In the genomic region with DNA sequence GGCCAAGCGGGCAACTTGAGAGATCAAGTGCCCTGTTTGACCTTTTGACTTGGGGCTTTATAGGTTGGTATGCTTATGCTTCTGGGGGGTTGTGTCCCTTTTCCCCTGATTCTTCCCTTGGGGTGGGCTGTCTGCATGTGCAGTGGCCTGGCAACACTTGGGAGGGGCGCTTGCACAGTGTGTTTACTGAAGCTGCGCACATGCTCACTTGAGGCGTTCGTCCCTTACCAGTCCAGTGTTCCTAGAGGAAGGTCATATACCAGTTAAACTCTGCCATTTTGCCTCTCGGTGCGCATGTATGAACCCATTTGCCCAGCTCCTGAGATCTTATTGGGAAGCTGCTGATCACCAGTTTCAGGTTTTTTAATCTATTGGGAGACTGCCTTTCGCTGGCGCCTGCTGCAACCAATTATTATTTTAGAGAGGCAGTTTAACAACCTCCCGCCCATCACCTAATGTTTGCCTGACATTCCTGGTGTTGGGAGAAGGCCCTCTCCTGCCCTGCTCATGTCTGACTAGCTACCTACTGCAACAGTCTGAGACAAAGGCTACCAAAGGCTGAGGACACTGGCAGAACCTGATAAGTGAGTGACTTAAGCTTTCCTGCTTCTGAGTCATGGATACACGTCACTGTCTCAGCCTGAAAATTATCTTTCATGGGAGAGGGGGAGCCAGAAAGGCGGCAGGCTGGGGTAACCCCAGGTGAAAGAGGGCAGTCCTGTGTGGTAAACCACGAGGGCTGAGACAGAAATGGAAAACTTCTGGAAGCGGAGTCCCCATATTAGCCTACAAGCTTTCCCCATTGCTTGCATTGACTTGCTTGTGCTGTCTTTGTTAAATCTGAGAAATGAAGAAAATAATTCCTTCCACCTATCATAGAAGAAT, we compare ENCODE assay signal across 14 cellular contexts.
DNase-seq lines count a peak whose midpoint lies in the region; TF ChIP-seq lines count a peak whose summit lies in the region.
"Had no signal": no experiment of that assay in that cellular context is flagged by ENCODE, and none has a peak within 500 bp of the region (broad histone marks: within the 10 kb centered on the region; RNA-seq: fewer than 3 reads in every experiment).

No MANE protein-coding gene starts in this region.

- TF ChIP-seq CTCF in progenitor cell of endocrine pancreas (IDR thresholded peaks at IDR 0.05; ENCODE audit: unreplicated experiment) = no peak

- no peak overlapping the region for H3K27ac Mint-ChIP-seq in progenitor cell of endocrine pancreas

- peaks cover 38% of the 10 kb centered on the region for H3K9me3 Mint-ChIP-seq in progenitor cell of endocrine pancreas (ENCODE audit: low read depth)

- no peaks in the 10 kb centered on the region for H3K4me1 Mint-ChIP-seq in progenitor cell of endocrine pancreas (ENCODE audit: low read depth)
- H3K4me1 Mint-ChIP-seq: central memory CD8-positive, alpha-beta T cell had no signal

- TF ChIP-seq POLR2A in erythroblast (IDR thresholded peaks at IDR 0.05; ENCODE audit: low read length) = peak; percentile 45

- H3K36me3 Mint-ChIP-seq in progenitor cell of endocrine pancreas (ENCODE audit: insufficient read depth) = peaks cover 40% of the 10 kb centered on the region

- no peaks in the 10 kb centered on the region for H3K27me3 Mint-ChIP-seq in progenitor cell of endocrine pancreas

- DNase-seq in EL (peak; percentile 21), OCI-M1 (lab: John Stamatoyannopoulos, UW) (peak; percentile 84), erythroblast (lab: John Stamatoyannopoulos, UW) (peak; percentile 65 to 83), putamen (ENCODE audit: low spot score) (peak; percentile 26), anterior cingulate cortex (lab: John Stamatoyannopoulos, UW) (no peak), progenitor cell of endocrine pancreas (ENCODE audit: low spot score, unreplicated experiment) (no peak), HuH-7 (ENCODE audit: low spot score) (no peak), AG20443 (ENCODE audit: low spot score) (no peak)
- DNase-seq: activated CD8-positive, alpha-beta memory T cell treated with anti-CD3 and anti-CD28 coated beads for 24 hours; activated gamma-delta T cell treated with Interleukin-2 at 50 U/mL for 16 hours; GDM1; GOT3; stimulated activated CD4-positive, alpha-beta T cell treated with anti-CD3 and anti-CD28 coated beads, Interleukin-1b, Interleukin-23, amount 100 ng/mL, for 48 hours had no signal

- H3K4me3 Mint-ChIP-seq in progenitor cell of endocrine pancreas (ENCODE audit: low read depth) = no peak overlapping the region
- H3K4me3 Mint-ChIP-seq: central memory CD8-positive, alpha-beta T cell had no signal

Comparison
In these comparisons a context has a peak if more than half of its experiments do, and no peak if none do; other contexts are left out.
1. DNase-seq: peak in EL (single experiment), OCI-M1 (single experiment), erythroblast (2 of 2) and putamen (single experiment); none in anterior cingulate cortex (0 of 58), progenitor cell of endocrine pancreas (single experiment), HuH-7 (single experiment) and AG20443 (single experiment).